ENCODE assay signal across 15 cellular contexts in genomic region chr6:2870046-2870636, GRCh38.
"Had no signal": no experiment of that assay in that cellular context is flagged by ENCODE, and none has a peak within 500 bp of the region (broad histone marks: within the 10 kb centered on the region; RNA-seq: fewer than 3 reads in every experiment).

No MANE protein-coding gene starts in this region.

- H3K36me3 ChIP-seq: sigmoid colon, transverse colon had no signal

- H3K27me3 Mint-ChIP-seq: dendritic cell treated with granulocyte-macrophage colony-stimulating factor and Interleukin-4, amounts not matched to agents 40 ng/mL and 50 ng/mL, for 4 days; effector memory CD8-positive, alpha-beta T cell; naive B cell had no signal

- H3K27me3 ChIP-seq: foreskin keratinocyte, sigmoid colon, transverse colon had no signal

- H3K9me3 Mint-ChIP-seq: nephron had no signal

- H3K27ac Mint-ChIP-seq: dendritic cell treated with granulocyte-macrophage colony-stimulating factor and Interleukin-4, amounts not matched to agents 40 ng/mL and 50 ng/mL, for 4 days had no signal

- ATAC-seq: foreskin keratinocyte had no signal

- FAIRE-seq: colon, urothelium cell line had no signal

- H3K9me3 ChIP-seq: sigmoid colon, transverse colon had no signal

- DNase-seq: cerebellar nuclear complex; effector memory CD8-positive, alpha-beta T cell; foreskin keratinocyte; kidney glomerular epithelial cell; mesendoderm; naive B cell; sigmoid colon; stimulated activated CD4-positive, alpha-beta T cell treated with anti-CD3 and anti-CD28 coated beads, Interleukin-12 subunit alpha, Interleukin-12 subunit beta, amount 100 ng/mL, for 4 hours; stimulated activated naive CD4-positive, alpha-beta T cell treated with Interleukin-2 at 50 U/mL for 16 hours; transverse colon had no signal

- H3K27ac ChIP-seq: foreskin keratinocyte, sigmoid colon, skin epidermis, transverse colon had no signal

- H3K4me3 ChIP-seq: sigmoid colon, skin epidermis, transverse colon had no signal

- H3K4me3 Mint-ChIP-seq: dendritic cell treated with granulocyte-macrophage colony-stimulating factor and Interleukin-4, amounts not matched to agents 40 ng/mL and 50 ng/mL, for 4 days; effector memory CD8-positive, alpha-beta T cell; nephron had no signal
